In genomic region chrX:130523460-130524394, GRCh38 we compare ENCODE assay signal across 9 cellular contexts.
A peak's percentile ranks its signal among the peaks of the same experiment; 100 is the strongest.
DNase-seq lines count a peak whose midpoint lies in the region; ATAC-seq and TF ChIP-seq lines count a peak whose summit lies in the region.
"Had no signal": no experiment of that assay in that cellular context is flagged by ENCODE, and none has a peak within 500 bp of the region (broad histone marks: within the 10 kb centered on the region; RNA-seq: fewer than 3 reads in every experiment).

No MANE protein-coding gene starts in this region.

- CTCF ChIA-PET in AG04450 (lab: Charles Lee) = no interaction called here

- intact Hi-C loops in heart right ventricle (cut with DNase I) = no loop called here

- peaks cover 2% of the 10 kb centered on the region for H3K27me3 Mint-ChIP-seq in progenitor cell of endocrine pancreas

- H3K27ac Mint-ChIP-seq in progenitor cell of endocrine pancreas = no peak overlapping the region
- H3K27ac Mint-ChIP-seq: stimulated activated naive CD8-positive, alpha-beta T cell treated with anti-CD3 and anti-CD28 coated beads, Interleukin-15, Interleukin-2, amounts not matched to agents 100 ng/mL and 50 ng/mL, for 24 hours had no signal

- TF ChIP-seq CTCF in AG04450 (IDR thresholded peaks at IDR 0.05; ENCODE audit: low read depth, low read length) (no peak), WERI-Rb-1 (IDR thresholded peaks at IDR 0.05; ENCODE audit: low read depth, low read length) (no peak), heart right ventricle (IDR thresholded peaks at IDR 0.05) (no peak), progenitor cell of endocrine pancreas (IDR thresholded peaks at IDR 0.05; ENCODE audit: unreplicated experiment) (no peak)

- no peaks in the 10 kb centered on the region for H3K27me3 ChIP-seq in AG04450 (ENCODE audit: control insufficient read depth, insufficient read depth, low read length)
- H3K27me3 ChIP-seq in WERI-Rb-1 (ENCODE audit: insufficient read depth, low read depth, severe bottlenecking) = no peaks in the 10 kb centered on the region
- H3K27me3 ChIP-seq in heart right ventricle = peaks cover 0 to 12% (median 0%) of the 10 kb centered on the region in 7 donors

- peaks cover 4% of the 10 kb centered on the region for H3K9me3 Mint-ChIP-seq in progenitor cell of endocrine pancreas (ENCODE audit: low read depth)
- H3K9me3 Mint-ChIP-seq: stimulated activated naive CD8-positive, alpha-beta T cell treated with anti-CD3 and anti-CD28 coated beads, Interleukin-15, Interleukin-2, amounts not matched to agents 100 ng/mL and 50 ng/mL, for 24 hours had no signal

- no peaks in the 10 kb centered on the region for H3K9me3 ChIP-seq in AG04450 (ENCODE audit: control insufficient read depth, insufficient read depth, low read length)
- H3K9me3 ChIP-seq in WERI-Rb-1 (ENCODE audit: severe bottlenecking) = no peaks in the 10 kb centered on the region
- no peaks in the 10 kb centered on the region for H3K9me3 ChIP-seq in heart right ventricle

- POLR2A ChIA-PET in AG04450 (lab: Yijun Ruan, JAX) = no interaction called here

- no peak for DNase-seq in AG04450 (ENCODE audit: low read depth, low spot score)
- DNase-seq in WERI-Rb-1 = peak; percentile 82
- peak; percentile 16 to 26 for DNase-seq in heart right ventricle
- DNase-seq in progenitor cell of endocrine pancreas (ENCODE audit: low spot score, unreplicated experiment) = no peak

- peak overlapping the region; percentile 35 for H3K4me3 ChIP-seq in AG04450 (ENCODE audit: low read depth, low read length)
- peak overlapping the region; percentile 50 for H3K4me3 ChIP-seq in WERI-Rb-1 (ENCODE audit: low read depth, low read length)
- peak overlapping the region in 9 of 10 donors; percentile 14 to 49 (median 44) for H3K4me3 ChIP-seq in heart right ventricle

- no peaks in the 10 kb centered on the region for H3K4me1 ChIP-seq in heart right ventricle

- H3K36me3 ChIP-seq in WERI-Rb-1 (no peaks in the 10 kb centered on the region), heart right ventricle (no peaks in the 10 kb centered on the region)

- ATAC-seq in HG02798 (IDR thresholded peaks at IDR 0.05; ENCODE audit: poor library complexity, unreplicated experiment) (peak; percentile 74), heart right ventricle (peak in 6 of 8 donors; percentile 41 to 75 (median 60)), HG03460 (IDR thresholded peaks at IDR 0.05; ENCODE audit: unreplicated experiment) (no peak), GM19035 (IDR thresholded peaks at IDR 0.05; ENCODE audit: unreplicated experiment) (no peak), HG03521 (IDR thresholded peaks at IDR 0.05; ENCODE audit: unreplicated experiment) (no peak)

- no peaks in the 10 kb centered on the region for H3K36me3 Mint-ChIP-seq in progenitor cell of endocrine pancreas (ENCODE audit: insufficient read depth)

- H3K4me3 Mint-ChIP-seq in progenitor cell of endocrine pancreas (ENCODE audit: low read depth) = peak overlapping the region; percentile 66
- H3K4me3 Mint-ChIP-seq: stimulated activated naive CD8-positive, alpha-beta T cell treated with anti-CD3 and anti-CD28 coated beads, Interleukin-15, Interleukin-2, amounts not matched to agents 100 ng/mL and 50 ng/mL, for 24 hours had no signal

- H3K27ac ChIP-seq in AG04450 (ENCODE audit: low read depth, low read length) (no peak overlapping the region), WERI-Rb-1 (no peak overlapping the region), heart right ventricle (no peak overlapping the region)

- no peaks in the 10 kb centered on the region for H3K4me1 Mint-ChIP-seq in progenitor cell of endocrine pancreas (ENCODE audit: low read depth)

- WGBS in heart right ventricle, 2 donors = 16 to 18% methylated on average over 39 to 42 of the region's 42 CpGs

Comparison
In these comparisons a context has a peak if more than half of its experiments do, and no peak if none do; other contexts are left out.
1. DNase-seq: peak in WERI-Rb-1 (single experiment) and heart right ventricle (2 of 2); none in AG04450 (single experiment) and progenitor cell of endocrine pancreas (single experiment).
2. ATAC-seq: peak in HG02798 (single experiment) and heart right ventricle (6 of 8); none in HG03460 (single experiment), GM19035 (single experiment) and HG03521 (single experiment).
3. Peak in every context shown above with its lines, with median percentiles within 50 percentile points of each other: H3K4me3 ChIP-seq.